ENCODE assay signal across 10 cellular contexts in the genomic region with DNA sequence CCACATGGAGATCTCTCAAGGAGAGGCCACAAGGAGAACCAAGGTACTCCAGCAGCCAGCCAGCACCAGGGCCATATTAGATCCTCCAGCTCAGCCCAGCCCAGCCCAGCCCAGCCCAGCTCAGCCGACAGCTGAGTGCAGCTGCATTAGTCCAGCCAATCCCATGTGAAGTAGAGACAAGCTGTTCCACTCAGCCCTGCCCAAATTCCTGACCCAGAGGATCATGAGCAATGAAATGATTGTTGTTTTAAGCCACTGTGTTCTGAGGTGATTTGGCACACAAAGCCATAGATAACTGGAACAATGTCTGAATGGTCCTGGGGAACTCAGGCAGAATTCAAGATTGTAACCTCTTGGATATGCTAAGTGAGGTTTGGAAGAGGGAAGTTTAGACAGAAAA. TPM values are rescaled to one million over a fixed set of nuclear protein-coding genes. Genes with fewer than 3 reads are reported as not detected.
A peak's percentile ranks its signal among the peaks of the same experiment; 100 is the strongest.
DNase-seq lines count a peak whose midpoint lies in the region; ATAC-seq and TF ChIP-seq lines count a peak whose summit lies in the region.
"Had no signal": no experiment of that assay in that cellular context is flagged by ENCODE, and none has a peak within 500 bp of the region (broad histone marks: within the 10 kb centered on the region; RNA-seq: fewer than 3 reads in every experiment).

No MANE protein-coding gene starts in this region.

- no peaks in the 10 kb centered on the region for H3K9me3 Mint-ChIP-seq in nephron progenitor cell
- H3K9me3 Mint-ChIP-seq: stimulated activated naive B cell treated with anti-CD40 and anti-IgM and Interleukin-4, amounts not matched to agents 10 μg/mL and 1 μg/mL and 100 μg/mL, for 72 hours had no signal

- no peaks in the 10 kb centered on the region for H3K36me3 ChIP-seq in RWPE2 (ENCODE audit: low read depth)

- peak overlapping the region; percentile 11 for H3K27ac Mint-ChIP-seq in nephron progenitor cell
- H3K27ac Mint-ChIP-seq: CD4-positive, CD25-positive, alpha-beta regulatory T cell; stimulated activated naive B cell treated with anti-CD40 and anti-IgM and Interleukin-4, amounts not matched to agents 10 μg/mL and 1 μg/mL and 100 μg/mL, for 72 hours had no signal

- no peaks in the 10 kb centered on the region for H3K36me3 Mint-ChIP-seq in nephron progenitor cell (ENCODE audit: low read depth)
- H3K36me3 Mint-ChIP-seq: CD4-positive, CD25-positive, alpha-beta regulatory T cell; stimulated activated naive B cell treated with anti-CD40 and anti-IgM and Interleukin-4, amounts not matched to agents 10 μg/mL and 1 μg/mL and 100 μg/mL, for 72 hours had no signal

- H3K4me3 ChIP-seq in AG10803 (ENCODE audit: low read length) (no peak overlapping the region), RWPE2 (ENCODE audit: severe bottlenecking) (no peak overlapping the region), fibroblast of the aortic adventitia (ENCODE audit: low read depth, low read length) (no peak overlapping the region)

- ATAC-seq in RWPE2 (ENCODE audit: low read depth) (peak; percentile 86), HG02884 (IDR thresholded peaks at IDR 0.05; ENCODE audit: unreplicated experiment) (no peak), HG03457 (IDR thresholded peaks at IDR 0.05; ENCODE audit: unreplicated experiment) (no peak)
- ATAC-seq: stimulated activated naive B cell treated with anti-CD40 and anti-IgM and Interleukin-4, amounts not matched to agents 10 μg/mL and 1 μg/mL and 100 μg/mL, for 72 hours had no signal

- H3K27me3 Mint-ChIP-seq in nephron progenitor cell (ENCODE audit: low read depth, poor library complexity), result no peaks in the 10 kb centered on the region
- H3K27me3 Mint-ChIP-seq: CD4-positive, CD25-positive, alpha-beta regulatory T cell; stimulated activated naive B cell treated with anti-CD40 and anti-IgM and Interleukin-4, amounts not matched to agents 10 μg/mL and 1 μg/mL and 100 μg/mL, for 72 hours had no signal

- H3K4me3 Mint-ChIP-seq in nephron progenitor cell, result no peak overlapping the region
- H3K4me3 Mint-ChIP-seq: CD4-positive, CD25-positive, alpha-beta regulatory T cell; stimulated activated naive B cell treated with anti-CD40 and anti-IgM and Interleukin-4, amounts not matched to agents 10 μg/mL and 1 μg/mL and 100 μg/mL, for 72 hours had no signal

- H3K4me1 Mint-ChIP-seq in nephron progenitor cell, result peaks cover 31% of the 10 kb centered on the region
- H3K4me1 Mint-ChIP-seq: CD4-positive, CD25-positive, alpha-beta regulatory T cell; stimulated activated naive B cell treated with anti-CD40 and anti-IgM and Interleukin-4, amounts not matched to agents 10 μg/mL and 1 μg/mL and 100 μg/mL, for 72 hours had no signal

- H3K27me3 ChIP-seq in RWPE2 (ENCODE audit: insufficient read depth, poor library complexity, severe bottlenecking), result no peaks in the 10 kb centered on the region

- H3K9me3 ChIP-seq in RWPE2 (ENCODE audit: severe bottlenecking), result no peaks in the 10 kb centered on the region

- H3K27ac ChIP-seq in RWPE2 (ENCODE audit: poor library complexity, severe bottlenecking), result peak overlapping the region; percentile 68

- DNase-seq in AG10803 (ENCODE audit: low read depth), result peak; percentile 42
- DNase-seq in RWPE2 (ENCODE audit: low spot score), result peak; percentile 77
- peak; percentile 77 for DNase-seq in fibroblast of the aortic adventitia (ENCODE audit: low read depth)
- no peak for DNase-seq in nephron progenitor cell
- DNase-seq in hypothalamus (lab: John Stamatoyannopoulos, UW), result no peak
- no peak for DNase-seq in activated CD8-positive, alpha-beta memory T cell treated with anti-CD3 and anti-CD28 coated beads, Interleukin-2, amount 50 U/mL, for 4 hours
- DNase-seq: CD4-positive, CD25-positive, alpha-beta regulatory T cell; stimulated activated naive B cell treated with anti-CD40 and anti-IgM and Interleukin-4, amounts not matched to agents 10 μg/mL and 1 μg/mL and 100 μg/mL, for 72 hours had no signal

- TF ChIP-seq CTCF in AG10803 (conservative IDR thresholded peaks at IDR 0.05; ENCODE audit: low read length) (no peak), RWPE2 (IDR thresholded peaks at IDR 0.05; ENCODE audit: poor library complexity, severe bottlenecking) (no peak), fibroblast of the aortic adventitia (IDR thresholded peaks at IDR 0.05; ENCODE audit: insufficient read depth, low read length) (no peak), nephron progenitor cell (IDR thresholded peaks at IDR 0.05) (no peak)

- H3K4me1 ChIP-seq in RWPE2 (ENCODE audit: insufficient read depth, poor library complexity, severe bottlenecking), result peaks cover 66% of the 10 kb centered on the region

RNA-seq across cellular contexts. Expression of a gene that starts 59.5 kb away (rescaled TPM):
- 10.6 and 12.3 TPM in 2 replicates for total RNA-seq in fibroblast of the aortic adventitia (ENCODE audit: low replicate concordance)
- total RNA-seq: CD4-positive, CD25-positive, alpha-beta regulatory T cell had no signal

Comparison
In these comparisons a context has a peak if more than half of its experiments do, and no peak if none do; other contexts are left out.
1. DNase-seq: peak in AG10803 (single experiment), RWPE2 (single experiment) and fibroblast of the aortic adventitia (single experiment); none in nephron progenitor cell (single experiment), hypothalamus (0 of 51) and activated CD8-positive, alpha-beta memory T cell treated with anti-CD3 and anti-CD28 coated beads, Interleukin-2, amount 50 U/mL, for 4 hours (single experiment).